9 cellular contexts compared by ENCODE assay signal in genomic region chrX:110992611-110993010, GRCh38.
DNase-seq lines count a peak whose midpoint lies in the region; ATAC-seq and TF ChIP-seq lines count a peak whose summit lies in the region.
"Had no signal": no experiment of that assay in that cellular context is flagged by ENCODE, and none has a peak within 500 bp of the region (broad histone marks: within the 10 kb centered on the region; RNA-seq: fewer than 3 reads in every experiment).

No MANE protein-coding gene starts in this region.

- no peak overlapping the region for H3K4me3 Mint-ChIP-seq in endodermal cell

- no peak overlapping the region for H3K27ac Mint-ChIP-seq in endodermal cell

- peaks cover 9% of the 10 kb centered on the region for H3K27me3 Mint-ChIP-seq in endodermal cell (ENCODE audit: insufficient read depth)

- no peaks in the 10 kb centered on the region for H3K4me1 ChIP-seq in endodermal cell (ENCODE audit: control insufficient read depth, insufficient read depth, low read length)
- H3K4me1 ChIP-seq: BLaER1 had no signal

- 34 to 58% methylated on average over 3 to 8 of the region's 8 CpGs for WGBS in endodermal cell (ENCODE audit: insufficient coverage in 1 of 2, insufficient read length in 1 of 2), 2 experiments

- no peaks in the 10 kb centered on the region for H3K36me3 Mint-ChIP-seq in endodermal cell (ENCODE audit: low read depth)

- no peaks in the 10 kb centered on the region for H3K4me1 Mint-ChIP-seq in endodermal cell

- H3K27ac ChIP-seq in endodermal cell (ENCODE audit: low read depth, low read length), result no peak overlapping the region
- H3K27ac ChIP-seq: BLaER1 had no signal

- ATAC-seq in GM21619 (IDR thresholded peaks at IDR 0.05; ENCODE audit: unreplicated experiment) (no peak), GM19395 (IDR thresholded peaks at IDR 0.05; ENCODE audit: unreplicated experiment) (no peak)

- TF ChIP-seq CTCF in HFF-Myc (IDR thresholded peaks at IDR 0.05; ENCODE audit: low read depth, low read length, missing control alignments) (peak; percentile 38), endodermal cell (conservative IDR thresholded peaks at IDR 0.05) (peak; percentile 82)

- H3K9me3 Mint-ChIP-seq in endodermal cell, result no peaks in the 10 kb centered on the region

- H3K27me3 ChIP-seq in endodermal cell (ENCODE audit: control insufficient read depth, insufficient read depth, low read length, poor library complexity, severe bottlenecking), result no peaks in the 10 kb centered on the region

- H3K4me3 ChIP-seq in HFF-Myc (replicated peaks; ENCODE audit: low read depth, low read length) (no peak overlapping the region), endodermal cell (ENCODE audit: low read length) (no peak overlapping the region)
- H3K4me3 ChIP-seq: BLaER1 had no signal

- DNase-seq in NCI-H1417 (lab: John Stamatoyannopoulos, UW), result peak; percentile 25 to 72 (median 48)
- no peak for DNase-seq in NCI-H1417 treated with DMSO at 0.1 percent for 48 hours (lab: John Stamatoyannopoulos, UW)
- DNase-seq in HFF-Myc (ENCODE audit: extremely low read depth, low read depth), result no peak
- DNase-seq in SK-MEL-5 (ENCODE audit: low read depth, low spot score), result peak; percentile 41
- DNase-seq in endodermal cell, result peak; percentile 82
- peak; percentile 19 for DNase-seq in renal cortical epithelial cell (ENCODE audit: low read depth)

- no peaks in the 10 kb centered on the region for H3K36me3 ChIP-seq in endodermal cell (ENCODE audit: control insufficient read depth, insufficient read depth, low read length)
- H3K36me3 ChIP-seq: BLaER1 had no signal

- no peak overlapping the region for H3K9ac ChIP-seq in endodermal cell (ENCODE audit: extremely low read depth, low read length, poor library complexity, severe bottlenecking)
- H3K9ac ChIP-seq: BLaER1 had no signal

- no peaks in the 10 kb centered on the region for H3K9me3 ChIP-seq in endodermal cell (ENCODE audit: control insufficient read depth, low read length)
- H3K9me3 ChIP-seq: BLaER1 had no signal

- in situ Hi-C loops in SK-MEL-5 (cut with HindIII; ENCODE audit: low pct_unique_long_range_greater_than_20kb, low sequenced_read_pairs), result no loop called here

Comparison
In these comparisons a context has a peak if more than half of its experiments do, and no peak if none do; other contexts are left out.
1. DNase-seq: peak in NCI-H1417 (3 of 3), SK-MEL-5 (single experiment), endodermal cell (single experiment) and renal cortical epithelial cell (single experiment); none in NCI-H1417 treated with DMSO at 0.1 percent for 48 hours (single experiment) and HFF-Myc (single experiment).